ENCODE assay signal across 1 cellular context in genomic region chr10:63629363-63630084, GRCh38.
TF ChIP-seq lines count a peak whose summit lies in the region.

No MANE protein-coding gene starts in this region.

TF ChIP-seq in HepG2, 621 proteins besides CTCF, POLR2A, EP300 and RAD21 (continued from another document and continues in another):
- TF ChIP-seq, protein P1, sequence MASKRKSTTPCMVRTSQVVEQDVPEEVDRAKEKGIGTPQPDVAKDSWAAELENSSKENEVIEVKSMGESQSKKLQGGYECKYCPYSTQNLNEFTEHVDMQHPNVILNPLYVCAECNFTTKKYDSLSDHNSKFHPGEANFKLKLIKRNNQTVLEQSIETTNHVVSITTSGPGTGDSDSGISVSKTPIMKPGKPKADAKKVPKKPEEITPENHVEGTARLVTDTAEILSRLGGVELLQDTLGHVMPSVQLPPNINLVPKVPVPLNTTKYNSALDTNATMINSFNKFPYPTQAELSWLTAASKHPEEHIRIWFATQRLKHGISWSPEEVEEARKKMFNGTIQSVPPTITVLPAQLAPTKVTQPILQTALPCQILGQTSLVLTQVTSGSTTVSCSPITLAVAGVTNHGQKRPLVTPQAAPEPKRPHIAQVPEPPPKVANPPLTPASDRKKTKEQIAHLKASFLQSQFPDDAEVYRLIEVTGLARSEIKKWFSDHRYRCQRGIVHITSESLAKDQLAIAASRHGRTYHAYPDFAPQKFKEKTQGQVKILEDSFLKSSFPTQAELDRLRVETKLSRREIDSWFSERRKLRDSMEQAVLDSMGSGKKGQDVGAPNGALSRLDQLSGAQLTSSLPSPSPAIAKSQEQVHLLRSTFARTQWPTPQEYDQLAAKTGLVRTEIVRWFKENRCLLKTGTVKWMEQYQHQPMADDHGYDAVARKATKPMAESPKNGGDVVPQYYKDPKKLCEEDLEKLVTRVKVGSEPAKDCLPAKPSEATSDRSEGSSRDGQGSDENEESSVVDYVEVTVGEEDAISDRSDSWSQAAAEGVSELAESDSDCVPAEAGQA (IDR thresholded peaks at IDR 0.05; ENCODE audit: low read depth) = peak; percentile 9; the same call in 1 of the 2 replicates
- TF ChIP-seq, protein P1 (CRISPR knock-in tag; IDR thresholded peaks at IDR 0.05; ENCODE audit: borderline replicate concordance) = no peak
- TF ChIP-seq TSC22D2 (CRISPR knock-in tag; IDR thresholded peaks at IDR 0.05; ENCODE audit: borderline replicate concordance) (0 out of 2 replicates have a peak, but pooled peaks have one; percentile 10), ZNF510 (CRISPR knock-in tag; IDR thresholded peaks at IDR 0.05; ENCODE audit: low read depth) (no peak), REL (CRISPR knock-in tag; conservative IDR thresholded peaks at IDR 0.05) (no peak), ZNF382 (CRISPR knock-in tag; IDR thresholded peaks at IDR 0.05; ENCODE audit: borderline replicate concordance) (peak; percentile 50; the same call in 1 of the 2 replicates), ZNF83 (CRISPR knock-in tag; IDR thresholded peaks at IDR 0.05; ENCODE audit: borderline replicate concordance) (no peak), EHMT2 (IDR thresholded peaks at IDR 0.05; ENCODE audit: borderline replicate concordance, low read depth, low read length) (no peak), MZF1 (CRISPR knock-in tag; IDR thresholded peaks at IDR 0.05; ENCODE audit: borderline replicate concordance) (no peak; the same call in 1 of the 2 replicates), HMG20A (CRISPR knock-in tag; IDR thresholded peaks at IDR 0.05; ENCODE audit: borderline replicate concordance) (no peak), ZNF10 (CRISPR knock-in tag; IDR thresholded peaks at IDR 0.05; ENCODE audit: borderline replicate concordance, low read depth) (no peak), ZNF615 (CRISPR knock-in tag; IDR thresholded peaks at IDR 0.05; ENCODE audit: borderline replicate concordance) (peak; percentile 93; the same call in 1 of the 2 replicates), ZNF563 (CRISPR knock-in tag; IDR thresholded peaks at IDR 0.05) (no peak), ZFP1 (CRISPR knock-in tag; IDR thresholded peaks at IDR 0.05) (no peak), MAZ (IDR thresholded peaks at IDR 0.05; ENCODE audit: borderline replicate concordance, low read depth, low read length) (no peak), MAZ (CRISPR knock-in tag; IDR thresholded peaks at IDR 0.05; ENCODE audit: low read depth) (no peak; the same call in 1 of the 2 replicates), ZNF773 (CRISPR knock-in tag; IDR thresholded peaks at IDR 0.05; ENCODE audit: borderline replicate concordance) (no peak), CBX5 (CRISPR knock-in tag; IDR thresholded peaks at IDR 0.05; ENCODE audit: borderline replicate concordance) (peak; percentile 29; the same call in 1 of the 2 replicates), KLF12 (CRISPR knock-in tag; IDR thresholded peaks at IDR 0.05; ENCODE audit: borderline replicate concordance) (no peak), ZNF597 (CRISPR knock-in tag; IDR thresholded peaks at IDR 0.05) (no peak), ZNF574 (CRISPR knock-in tag; IDR thresholded peaks at IDR 0.05) (0 out of 2 replicates have a peak, but pooled peaks have one; percentile 39), ZNF432 (CRISPR knock-in tag; IDR thresholded peaks at IDR 0.05; ENCODE audit: borderline replicate concordance) (no peak), PATZ1 (CRISPR knock-in tag; IDR thresholded peaks at IDR 0.05) (no peak), THRA (CRISPR knock-in tag; IDR thresholded peaks at IDR 0.05; ENCODE audit: borderline replicate concordance) (no peak), ZNF430 (CRISPR knock-in tag; IDR thresholded peaks at IDR 0.05) (0 out of 2 replicates have a peak, but pooled peaks have one; percentile 76), BRF2 (CRISPR knock-in tag; IDR thresholded peaks at IDR 0.05) (0 out of 2 replicates have a peak, but pooled peaks have one; percentile 22), CENPX (CRISPR knock-in tag; IDR thresholded peaks at IDR 0.05) (no peak), ZNF414 (CRISPR knock-in tag; IDR thresholded peaks at IDR 0.05) (peak; percentile 69; the same call in 1 of the 2 replicates), ZNF142 (CRISPR knock-in tag; IDR thresholded peaks at IDR 0.05) (peak; percentile 81), FOXK2 (IDR thresholded peaks at IDR 0.05) (no peak)
